ENCODE assay signal across 12 cellular contexts in genomic region chr11:121460941-121461514, GRCh38. TPM values are rescaled to one million over a fixed set of nuclear protein-coding genes. Genes with fewer than 3 reads are reported as not detected.
DNase-seq lines count a peak whose midpoint lies in the region; ATAC-seq, FAIRE-seq and TF ChIP-seq lines count a peak whose summit lies in the region.
"Had no signal": no experiment of that assay in that cellular context is flagged by ENCODE, and none has a peak within 500 bp of the region (broad histone marks: within the 10 kb centered on the region; RNA-seq: fewer than 3 reads in every experiment).

No MANE protein-coding gene starts in this region.

- no peak for TF ChIP-seq CTCF in spleen (IDR thresholded peaks at IDR 0.05 in 8 of 11, conservative IDR thresholded peaks at IDR 0.05 in 3 of 11)

- H3K36me3 Mint-ChIP-seq in activated CD4-positive, alpha-beta T cell treated with anti-CD3 and anti-CD28 coated beads, Interleukin-2, amount 10 ng/mL, durations not matched to agents 7 days and 5 days (ENCODE audit: low read depth) = peaks cover 76% of the 10 kb centered on the region
- H3K36me3 Mint-ChIP-seq: stimulated activated memory B cell treated with anti-CD40 and anti-IgM and Interleukin-4, amounts not matched to agents 10 μg/mL and 1 μg/mL and 100 μg/mL, for 72 hours had no signal

- intact Hi-C loops in spleen (cut with DNase I; ENCODE audit: low total_unique reads) = no loop called here

- H3K9me3 Mint-ChIP-seq in activated CD4-positive, alpha-beta T cell treated with anti-CD3 and anti-CD28 coated beads, Interleukin-2, amount 10 ng/mL, durations not matched to agents 7 days and 5 days = no peaks in the 10 kb centered on the region
- H3K9me3 Mint-ChIP-seq: stimulated activated memory B cell treated with anti-CD40 and anti-IgM and Interleukin-4, amounts not matched to agents 10 μg/mL and 1 μg/mL and 100 μg/mL, for 72 hours had no signal

- POLR2A ChIA-PET in activated CD4-positive, alpha-beta T cell treated with anti-CD3 and anti-CD28 coated beads, Interleukin-2, amount 10 ng/mL, durations not matched to agents 7 days and 5 days (lab: Charles Lee) = no interaction called here

- FAIRE-seq in frontal cortex (lab: Jason Lieb, UNC) = no peak
- FAIRE-seq: K562 had no signal

- CTCF ChIA-PET in activated CD4-positive, alpha-beta T cell treated with anti-CD3 and anti-CD28 coated beads, Interleukin-2, amount 10 ng/mL, durations not matched to agents 7 days and 5 days (lab: Charles Lee) = interaction anchor here (0.6 to 2.5 kb wide), 4 partner anchors 9 to 1838 kb away, joined by 4 to 14 read pairs (median 6); partner anchors contain the start of genes SORL1 and SORL1-AS1

- H3K4me1 Mint-ChIP-seq in activated CD4-positive, alpha-beta T cell treated with anti-CD3 and anti-CD28 coated beads, Interleukin-2, amount 10 ng/mL, durations not matched to agents 7 days and 5 days = peaks cover 98% of the 10 kb centered on the region

- peaks cover 0 to 5% (median 0%) of the 10 kb centered on the region in 6 donors for H3K36me3 ChIP-seq in spleen
- H3K36me3 ChIP-seq: HAP-1 had no signal

- peak overlapping the region; percentile 93 for H3K27ac Mint-ChIP-seq in activated CD4-positive, alpha-beta T cell treated with anti-CD3 and anti-CD28 coated beads, Interleukin-2, amount 10 ng/mL, durations not matched to agents 7 days and 5 days

- H3K4me3 ChIP-seq in spleen = peak overlapping the region in 1 of 8 donors; percentile 15
- H3K4me3 ChIP-seq: HAP-1, K562 had no signal

- no peak overlapping the region for H3K4me3 Mint-ChIP-seq in activated CD4-positive, alpha-beta T cell treated with anti-CD3 and anti-CD28 coated beads, Interleukin-2, amount 10 ng/mL, durations not matched to agents 7 days and 5 days
- H3K4me3 Mint-ChIP-seq: stimulated activated memory B cell treated with anti-CD40 and anti-IgM and Interleukin-4, amounts not matched to agents 10 μg/mL and 1 μg/mL and 100 μg/mL, for 72 hours had no signal

- H3K4me1 ChIP-seq in spleen = peaks cover 9 to 100% (median 43%) of the 10 kb centered on the region in 6 donors

- WGBS in spleen, 5 donors = 55 to 76% (median 69%) methylated on average over 4 of the region's 4 CpGs

- H3K27me3 Mint-ChIP-seq in activated CD4-positive, alpha-beta T cell treated with anti-CD3 and anti-CD28 coated beads, Interleukin-2, amount 10 ng/mL, durations not matched to agents 7 days and 5 days = no peaks in the 10 kb centered on the region
- H3K27me3 Mint-ChIP-seq: stimulated activated memory B cell treated with anti-CD40 and anti-IgM and Interleukin-4, amounts not matched to agents 10 μg/mL and 1 μg/mL and 100 μg/mL, for 72 hours had no signal

- ATAC-seq in GM21825 (IDR thresholded peaks at IDR 0.05; ENCODE audit: unreplicated experiment) = no peak
- no peak for ATAC-seq in GM18873 (IDR thresholded peaks at IDR 0.05; ENCODE audit: low FRiP score, unreplicated experiment)
- ATAC-seq: K562; stimulated activated memory B cell treated with anti-CD40 and anti-IgM and Interleukin-4, amounts not matched to agents 10 μg/mL and 1 μg/mL and 100 μg/mL, for 72 hours had no signal

- H3K27ac ChIP-seq in caudate nucleus (ENCODE audit: low read depth, low read length) (peak overlapping the region; percentile 3), spleen (peak overlapping the region in 7 of 8 donors; percentile 12 to 94 (median 60))

- DNase-seq in activated CD4-positive, alpha-beta T cell treated with anti-CD3 and anti-CD28 coated beads, Interleukin-2, amount 10 ng/mL, durations not matched to agents 7 days and 5 days = no peak
- DNase-seq in activated CD4-positive, alpha-beta T cell treated with anti-CD3 and anti-CD28 coated beads for 1 hour = no peak
- DNase-seq in NCI-H226 (peak; percentile 66), caudate nucleus (lab: John Stamatoyannopoulos, UW) (no peak), spleen (no peak), frontal cortex (ENCODE audit: low spot score in 2 of 2) (no peak)
- DNase-seq: NCI-H446 had no signal

- H3K9me3 ChIP-seq in spleen = no peaks in the 10 kb centered on the region
- H3K9me3 ChIP-seq: HAP-1 had no signal

- H3K27me3 ChIP-seq in spleen (replicated peaks in 1 of 7) = no peaks in the 10 kb centered on the region

- TF ChIP-seq POLR2A in spleen (IDR thresholded peaks at IDR 0.05) = no peak

RNA-seq across cellular contexts. Expression of gene SORL1, which starts 8.9 kb away (rescaled TPM):
- 100 to 1,000 TPM; 197 to 207 TPM for total RNA-seq in activated CD4-positive, alpha-beta T cell treated with anti-CD3 and anti-CD28 coated beads, Interleukin-2, amount 10 ng/mL, durations not matched to agents 7 days and 5 days
- 100 to 1,000 TPM; 111 to 328 (median 188) TPM for total RNA-seq in spleen
- polyA plus RNA-seq in spleen = 1 to 10 TPM; 3.8 to 5.4 (median 5.0) TPM
- 42.8 TPM for total RNA-seq in frontal cortex
